Comparison of ENCODE assay signal across 23 cellular contexts in genomic region chr15:68429691-68430470, GRCh38. TPM values are rescaled to one million over a fixed set of nuclear protein-coding genes. Genes with fewer than 3 reads are reported as not detected.
A peak's percentile ranks its signal among the peaks of the same experiment; 100 is the strongest.
DNase-seq lines count a peak whose midpoint lies in the region; ATAC-seq, FAIRE-seq and TF ChIP-seq lines count a peak whose summit lies in the region.
"Had no signal": no experiment of that assay in that cellular context is flagged by ENCODE, and none has a peak within 500 bp of the region (broad histone marks: within the 10 kb centered on the region; RNA-seq: fewer than 3 reads in every experiment).

No MANE protein-coding gene starts in this region.

- H3K9me3 ChIP-seq in ascending aorta (no peaks in the 10 kb centered on the region), smooth muscle cell (replicated peaks; ENCODE audit: low read depth) (no peaks in the 10 kb centered on the region)
- H3K9me3 ChIP-seq: BLaER1 treated with 17β-estradiol and CSF1 and Interleukin-3, amounts not matched to agents 10 nM and 100 nM; heart right ventricle had no signal

- H3K36me3 ChIP-seq in ascending aorta (no peaks in the 10 kb centered on the region), smooth muscle cell (ENCODE audit: low read depth) (no peaks in the 10 kb centered on the region)
- H3K36me3 ChIP-seq: BLaER1 treated with 17β-estradiol and CSF1 and Interleukin-3, amounts not matched to agents 10 nM and 100 nM; heart right ventricle had no signal

- H2AFZ ChIP-seq in smooth muscle cell (ENCODE audit: low read depth): no peak overlapping the region
- H2AFZ ChIP-seq: parathyroid adenoma had no signal

- peaks cover 20% of the 10 kb centered on the region for H3F3A ChIP-seq in smooth muscle cell (ENCODE audit: low read depth)

- peak; percentile 60 for DNase-seq in GM04504 (ENCODE audit: low read depth)
- peak in 1 of 2 donors; percentile 56 for DNase-seq in ascending aorta (ENCODE audit: low spot score in 2 of 2)
- DNase-seq in fibroblast of villous mesenchyme (ENCODE audit: low read depth): peak; percentile 34
- no peak for DNase-seq in smooth muscle cell (lab: John Stamatoyannopoulos, UW; ENCODE audit: unreplicated experiment)
- DNase-seq in frontal cortex (ENCODE audit: low spot score in 2 of 2): no peak
- DNase-seq in stimulated activated naive CD8-positive, alpha-beta T cell treated with anti-CD3 and anti-CD28 coated beads, Interleukin-15, amount 100 ng/mL, for 72 hours: no peak
- DNase-seq: activated CD4-positive, alpha-beta T cell treated with anti-CD3 and anti-CD28 coated beads, Interleukin-2, amount 50 U/mL, for 1 hour; activated naive CD8-positive, alpha-beta T cell treated with anti-CD3 and anti-CD28 coated beads, Interleukin-2, amount 50 U/mL, for 24 hours; activated T-cell treated with anti-CD3 and anti-CD28 coated beads, Interleukin-2, amount 50 U/mL, for 48 hours; DMS53; NCI-H146; NCI-H345; NK-92 treated with Interleukin-12 subunit alpha and Interleukin-12 subunit beta, amount 100 ng/mL, for 24 hours; SHP77 treated with DMSO at 0.1 percent for 48 hours; stimulated activated naive B cell treated with anti-CD40 and anti-IgM and Interleukin-4, amounts not matched to agents 10 μg/mL and 1 μg/mL and 100 μg/mL, for 72 hours had no signal

- peaks cover 3 to 37% of the 10 kb centered on the region in 2 donors for H3K4me1 ChIP-seq in ascending aorta
- peaks cover 16% of the 10 kb centered on the region for H3K4me1 ChIP-seq in smooth muscle cell (ENCODE audit: low read depth)
- H3K4me1 ChIP-seq: parathyroid adenoma had no signal

- H3K27ac ChIP-seq in ascending aorta (peak overlapping the region; percentile 89 to 93), smooth muscle cell (ENCODE audit: low read depth) (peak overlapping the region; percentile 65)
- H3K27ac ChIP-seq: BLaER1 treated with 17β-estradiol and CSF1 and Interleukin-3, amounts not matched to agents 10 nM and 100 nM; epithelial cell of prostate; HL-60; KMS-11; parathyroid adenoma had no signal

- intact Hi-C loops in ascending aorta (cut with DNase I): loop anchor here (2.0 to 5.0 kb wide), 4 partner anchors 52 to 123 kb away; no protein-coding TSS in a partner anchor

- peaks cover 12% of the 10 kb centered on the region for H4K20me1 ChIP-seq in smooth muscle cell (ENCODE audit: low read depth)

- H3K9me3 Mint-ChIP-seq in stimulated activated naive CD8-positive, alpha-beta T cell treated with anti-CD3 and anti-CD28 coated beads, Interleukin-15, amount 100 ng/mL, for 72 hours: no peaks in the 10 kb centered on the region
- H3K9me3 Mint-ChIP-seq: activated naive CD8-positive, alpha-beta T cell treated with anti-CD3 and anti-CD28 coated beads, Interleukin-2, amount 50 U/mL, for 24 hours; stimulated activated naive B cell treated with anti-CD40 and anti-IgM and Interleukin-4, amounts not matched to agents 10 μg/mL and 1 μg/mL and 100 μg/mL, for 72 hours had no signal

- H3K27me3 ChIP-seq in ascending aorta (no peaks in the 10 kb centered on the region), smooth muscle cell (ENCODE audit: low read depth) (peaks cover 8% of the 10 kb centered on the region)

- peaks cover 54% of the 10 kb centered on the region for H3K79me2 ChIP-seq in smooth muscle cell (ENCODE audit: low read depth)
- H3K79me2 ChIP-seq: parathyroid adenoma had no signal

- H3K27me3 Mint-ChIP-seq in stimulated activated naive CD8-positive, alpha-beta T cell treated with anti-CD3 and anti-CD28 coated beads, Interleukin-15, amount 100 ng/mL, for 72 hours: peaks cover 74% of the 10 kb centered on the region

- TF ChIP-seq CTCF in ascending aorta (IDR thresholded peaks at IDR 0.05): no peak
- TF ChIP-seq CTCF in fibroblast of villous mesenchyme (IDR thresholded peaks at IDR 0.05; ENCODE audit: insufficient read depth, low read depth, low read length): no peak
- no peak for TF ChIP-seq CTCF in smooth muscle cell (IDR thresholded peaks at IDR 0.05; ENCODE audit: borderline replicate concordance, insufficient read depth, poor library complexity, severe bottlenecking)

- FAIRE-seq in frontal cortex (lab: Jason Lieb, UNC): no peak
- FAIRE-seq: colon had no signal

- peaks cover 8% of the 10 kb centered on the region for H3K4me1 Mint-ChIP-seq in stimulated activated naive CD8-positive, alpha-beta T cell treated with anti-CD3 and anti-CD28 coated beads, Interleukin-15, amount 100 ng/mL, for 72 hours

- 50% methylated on average over 5 of the region's 5 CpGs for WGBS in smooth muscle cell (ENCODE audit: low lambda C conversion rate)

- H3K4me2 ChIP-seq in smooth muscle cell: peak overlapping the region; percentile 95
- H3K4me2 ChIP-seq: KMS-11 had no signal

- H3K4me3 Mint-ChIP-seq in stimulated activated naive CD8-positive, alpha-beta T cell treated with anti-CD3 and anti-CD28 coated beads, Interleukin-15, amount 100 ng/mL, for 72 hours: no peak overlapping the region
- H3K4me3 Mint-ChIP-seq: activated naive CD8-positive, alpha-beta T cell treated with anti-CD3 and anti-CD28 coated beads, Interleukin-2, amount 50 U/mL, for 24 hours; stimulated activated naive B cell treated with anti-CD40 and anti-IgM and Interleukin-4, amounts not matched to agents 10 μg/mL and 1 μg/mL and 100 μg/mL, for 72 hours had no signal

- H3K27ac Mint-ChIP-seq in stimulated activated naive CD8-positive, alpha-beta T cell treated with anti-CD3 and anti-CD28 coated beads, Interleukin-15, amount 100 ng/mL, for 72 hours: no peak overlapping the region
- H3K27ac Mint-ChIP-seq: activated naive CD8-positive, alpha-beta T cell treated with anti-CD3 and anti-CD28 coated beads, Interleukin-2, amount 50 U/mL, for 24 hours; stimulated activated naive B cell treated with anti-CD40 and anti-IgM and Interleukin-4, amounts not matched to agents 10 μg/mL and 1 μg/mL and 100 μg/mL, for 72 hours had no signal

- ATAC-seq in GM18498 (IDR thresholded peaks at IDR 0.05; ENCODE audit: unreplicated experiment): no peak
- no peak for ATAC-seq in stimulated activated naive CD8-positive, alpha-beta T cell treated with anti-CD3 and anti-CD28 coated beads, Interleukin-15, amount 100 ng/mL, for 72 hours
- ATAC-seq: activated naive CD8-positive, alpha-beta T cell treated with anti-CD3 and anti-CD28 coated beads, Interleukin-2, amount 50 U/mL, for 24 hours; stimulated activated naive B cell treated with anti-CD40 and anti-IgM and Interleukin-4, amounts not matched to agents 10 μg/mL and 1 μg/mL and 100 μg/mL, for 72 hours had no signal

- H3K4me3 ChIP-seq in ascending aorta: peak overlapping the region; percentile 69 to 83
- H3K4me3 ChIP-seq in fibroblast of villous mesenchyme (ENCODE audit: low read depth, low read length): peak overlapping the region; percentile 56
- H3K4me3 ChIP-seq in smooth muscle cell: peak overlapping the region; percentile 71

- peak overlapping the region; percentile 83 for H3K9ac ChIP-seq in smooth muscle cell (ENCODE audit: low read depth)
- H3K9ac ChIP-seq: BLaER1 treated with 17β-estradiol and CSF1 and Interleukin-3, amounts not matched to agents 10 nM and 100 nM; KMS-11; parathyroid adenoma had no signal

RNA-seq across cellular contexts. Expression of gene ITGA11, which starts 2.1 kb away (rescaled TPM):
- total RNA-seq in ascending aorta (136 TPM), fibroblast of villous mesenchyme (87.7 and 159 TPM in 2 replicates), smooth muscle cell (85.9 and 87.8 TPM in 2 replicates), frontal cortex (2.0 TPM)
- 89.4 and 133 TPM in 2 replicates for polyA plus RNA-seq in smooth muscle cell

Comparison
In these comparisons a context has a peak if more than half of its experiments do, and no peak if none do; other contexts are left out.
1. DNase-seq: peak in GM04504 (single experiment) and fibroblast of villous mesenchyme (single experiment); none in smooth muscle cell (single experiment), frontal cortex (0 of 2) and stimulated activated naive CD8-positive, alpha-beta T cell treated with anti-CD3 and anti-CD28 coated beads, Interleukin-15, amount 100 ng/mL, for 72 hours (0 of 2).
2. RNA of gene ITGA11, which starts 2.1 kb away (total RNA-seq): 136 TPM in ascending aorta (single experiment), 85.9 to 87.8 TPM in smooth muscle cell and 87.7 to 159 TPM in fibroblast of villous mesenchyme; 2.0 TPM in frontal cortex (single experiment); every median in the first group is over 10 times any median in the second.
3. Peak in every context shown above with its lines, with median percentiles within 50 percentile points of each other: H3K4me3 ChIP-seq.